ENCODE assay signal across 7 cellular contexts in genomic region chr2:172098650-172099471, GRCh38. TPM values are rescaled to one million over a fixed set of nuclear protein-coding genes. Genes with fewer than 3 reads are reported as not detected.
DNase-seq lines count a peak whose midpoint lies in the region; ATAC-seq and TF ChIP-seq lines count a peak whose summit lies in the region.

No MANE protein-coding gene starts in this region.

- H3K36me3 ChIP-seq in ES-I3 (ENCODE audit: insufficient read depth, low read length) = no peaks in the 10 kb centered on the region
- no peaks in the 10 kb centered on the region for H3K36me3 ChIP-seq in MG63
- no peaks in the 10 kb centered on the region for H3K36me3 ChIP-seq in thymus (ENCODE audit: control insufficient read depth, insufficient read depth)

- DNase-seq in MG63 (peak; percentile 91), astrocyte of the cerebellum (ENCODE audit: low read depth) (no peak), islet precursor cell (peak; percentile 98)

- peaks cover 7% of the 10 kb centered on the region; the same call in 1 of the 2 replicates for H3K4me1 ChIP-seq in ES-I3 (ENCODE audit: insufficient read depth, low read length)
- peaks cover 33% of the 10 kb centered on the region for H3K4me1 ChIP-seq in thymus (ENCODE audit: control insufficient read depth, insufficient read depth, low read length)

- 6% methylated on average over 61 of the region's 61 CpGs for WGBS in thymus

- H3K9ac ChIP-seq in ES-I3 (ENCODE audit: low read depth, low read length) = peak overlapping the region; percentile 45; the same call in 1 of the 2 replicates

- H3K27me3 ChIP-seq in MG63 (no peaks in the 10 kb centered on the region), thymus (ENCODE audit: control insufficient read depth, insufficient read depth) (peaks cover 80% of the 10 kb centered on the region)

- TF ChIP-seq CTCF in astrocyte of the cerebellum (IDR thresholded peaks at IDR 0.05; ENCODE audit: low read depth, low read length, missing control alignments) = no peak

- H3K27ac ChIP-seq in thymus (ENCODE audit: low read depth) = no peak overlapping the region

- in situ Hi-C loops in astrocyte of the cerebellum (cut with HindIII; ENCODE audit: low sequenced_read_pairs) = no loop called here

- ATAC-seq in GM21381 (IDR thresholded peaks at IDR 0.05; ENCODE audit: unreplicated experiment) (no peak), GM18907 (IDR thresholded peaks at IDR 0.05; ENCODE audit: unreplicated experiment) (no peak)

- peak overlapping the region; percentile 30 for H3K4me3 ChIP-seq in MG63
- H3K4me3 ChIP-seq in astrocyte of the cerebellum (ENCODE audit: low read depth, low read length) = peak overlapping the region; percentile 38
- peak overlapping the region; percentile 11 for H3K4me3 ChIP-seq in thymus (ENCODE audit: low read length)

- H3K9me3 ChIP-seq in ES-I3 (ENCODE audit: control insufficient read depth, insufficient read depth, low read length) (no peaks in the 10 kb centered on the region), MG63 (no peaks in the 10 kb centered on the region), thymus (ENCODE audit: control insufficient read depth) (peaks cover 1% of the 10 kb centered on the region)

RNA-seq across cellular contexts. Expression of gene DLX2, which starts 3.8 kb away (rescaled TPM):
- total RNA-seq in MG63 (2014; rRNA removed; shearing (Covaris generic); ENCODE audit: low replicate concordance) = not detected in 2 replicates
- 0.43 TPM for polyA plus RNA-seq in thymus

RNA-seq across cellular contexts. Expression of gene DLX1, which starts 13.6 kb away (rescaled TPM):
- 5.7 and 8.2 TPM in 2 replicates for total RNA-seq in MG63 (2014; rRNA removed; shearing (Covaris generic); ENCODE audit: low replicate concordance)
- 0.23 TPM for polyA plus RNA-seq in thymus
